In the genomic region with DNA sequence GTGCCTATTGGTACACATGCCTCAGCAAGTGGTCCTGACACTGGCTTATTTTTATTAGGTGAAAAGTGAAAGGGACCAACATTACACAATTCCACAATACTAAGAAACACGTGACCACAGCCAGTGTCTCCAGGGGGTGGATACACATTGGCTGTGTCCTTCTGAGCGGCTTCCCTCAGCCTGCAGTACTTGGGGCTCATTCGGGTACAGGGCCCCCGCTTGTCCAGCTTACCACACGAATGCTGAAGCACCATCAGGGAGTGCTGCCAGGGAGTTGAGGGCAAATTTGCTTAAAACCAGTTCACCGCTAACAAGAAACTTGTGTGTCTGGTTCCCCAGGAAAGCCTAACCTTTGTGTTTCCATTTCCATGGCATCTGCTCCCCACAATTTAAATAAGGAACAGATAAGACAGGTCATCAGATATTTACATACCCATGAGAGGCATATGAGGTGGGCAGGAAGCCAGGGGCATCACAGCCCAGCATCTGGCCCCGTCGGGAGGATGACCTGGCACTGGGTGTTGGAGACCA, we compare ENCODE assay signal across 1 cellular context.
TF ChIP-seq lines count a peak whose summit lies in the region.

No MANE protein-coding gene starts in this region.

TF ChIP-seq in H1, 55 proteins besides CTCF, POLR2A, EP300 and RAD21:
- TF ChIP-seq TAF1 (IDR thresholded peaks at IDR 0.05; ENCODE audit: low read depth, low read length): no peak
- no peak for TF ChIP-seq CREB1 (IDR thresholded peaks at IDR 0.05)
- no peak for TF ChIP-seq SAP30 (IDR thresholded peaks at IDR 0.05; ENCODE audit: insufficient read depth, insufficient replicate concordance, low read length)
- no peak for TF ChIP-seq SIRT6 (IDR thresholded peaks at IDR 0.05; ENCODE audit: low read length)
- no peak for TF ChIP-seq KDM1A (IDR thresholded peaks at IDR 0.05; ENCODE audit: borderline replicate concordance, low read length)
- no peak for TF ChIP-seq SRF (IDR thresholded peaks at IDR 0.05; ENCODE audit: low read depth, low read length)
- TF ChIP-seq ASH2L (IDR thresholded peaks at IDR 0.05; ENCODE audit: low read length): no peak
- no peak for TF ChIP-seq JUND (IDR thresholded peaks at IDR 0.05; ENCODE audit: low read length)
- no peak for TF ChIP-seq ZNF274 (IDR thresholded peaks at IDR 0.05; ENCODE audit: borderline replicate concordance, extremely low read depth, low read length)
- TF ChIP-seq KDM4A (IDR thresholded peaks at IDR 0.05; ENCODE audit: low read depth, low read length, severe bottlenecking): no peak
- no peak for TF ChIP-seq RXRA (IDR thresholded peaks at IDR 0.05; ENCODE audit: insufficient read depth, low read depth, low read length)
- no peak for TF ChIP-seq SIX5 (IDR thresholded peaks at IDR 0.05; ENCODE audit: low read depth, low read length)
- no peak for TF ChIP-seq GABPA (IDR thresholded peaks at IDR 0.05; ENCODE audit: borderline replicate concordance, insufficient read depth, low read length)
- no peak for TF ChIP-seq SP1 (IDR thresholded peaks at IDR 0.05; ENCODE audit: low read depth, low read length)
- TF ChIP-seq EGR1 (IDR thresholded peaks at IDR 0.05; ENCODE audit: borderline replicate concordance, low read depth, low read length): no peak
- TF ChIP-seq FOSL1 (IDR thresholded peaks at IDR 0.05; ENCODE audit: insufficient read depth, low read depth, low read length): no peak
- no peak for TF ChIP-seq ATF2 (IDR thresholded peaks at IDR 0.05; ENCODE audit: low read length)
- TF ChIP-seq HDAC6 (IDR thresholded peaks at IDR 0.05; ENCODE audit: low read depth, low read length): no peak
